Comparison of ENCODE assay signal across 10 cellular contexts in the genomic region with DNA sequence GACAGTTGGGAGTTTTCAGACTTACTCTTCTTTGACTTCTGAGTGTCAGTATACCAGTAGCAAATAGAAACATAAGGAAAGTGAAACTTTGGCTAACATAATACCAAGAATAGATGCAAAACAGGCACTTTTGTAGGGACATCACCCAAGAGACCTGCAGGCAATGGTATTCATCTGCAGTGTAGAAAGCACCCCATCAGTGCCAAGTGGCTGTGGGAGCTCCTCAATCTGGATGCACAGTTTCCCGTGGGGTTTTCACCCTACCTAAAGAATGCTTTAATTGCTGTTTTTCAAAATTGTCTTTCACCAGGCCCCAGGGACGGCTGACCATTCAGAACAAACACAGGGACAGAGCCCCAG.
A peak's percentile ranks its signal among the peaks of the same experiment; 100 is the strongest.
DNase-seq lines count a peak whose midpoint lies in the region; ATAC-seq and TF ChIP-seq lines count a peak whose summit lies in the region.
"Had no signal": no experiment of that assay in that cellular context is flagged by ENCODE, and none has a peak within 500 bp of the region (broad histone marks: within the 10 kb centered on the region; RNA-seq: fewer than 3 reads in every experiment).

No MANE protein-coding gene starts in this region.

- H3K27ac ChIP-seq in mammary epithelial cell (ENCODE audit: insufficient read depth, low read depth, low read length) (no peak overlapping the region), colonic mucosa (no peak overlapping the region), prostate gland (no peak overlapping the region)

- H4K20me1 ChIP-seq in mammary epithelial cell (ENCODE audit: insufficient read depth, low read length) = no peaks in the 10 kb centered on the region

- H2AFZ ChIP-seq in mammary epithelial cell (ENCODE audit: low read depth, low read length) = no peak overlapping the region

- H3K4me3 ChIP-seq in mammary epithelial cell (replicated peaks in 1 of 3; ENCODE audit: insufficient read depth in 1 of 3, low read depth in 2 of 3, low read length in 3 of 3) (no peak overlapping the region), colonic mucosa (no peak overlapping the region), prostate gland (no peak overlapping the region), H7 (ENCODE audit: insufficient read depth, low read depth, low read length) (no peak overlapping the region)

- intact Hi-C loops in MCF 10A (cut with micrococcal nuclease) = no loop called here
- intact Hi-C loops in mammary epithelial cell (cut with micrococcal nuclease) = loop anchor here (5.0 kb wide), 1 partner anchor 32 kb away; no protein-coding TSS in a partner anchor
- intact Hi-C loops in colonic mucosa (cut with DNase I) = no loop called here
- intact Hi-C loops in prostate gland (cut with DNase I) = no loop called here

- WGBS in mammary epithelial cell (ENCODE audit: low coverage, missing lambda C conversion rate) = 33% methylated on average over 2 of the region's 2 CpGs
- 56% methylated on average over 2 of the region's 2 CpGs for WGBS in prostate gland

- BruUV-seq in MCF 10A (replicated peaks; lab: Mats Ljungman, UMichigan) (no TSS peak), mammary epithelial cell (replicated peaks; lab: Mats Ljungman, UMichigan) (no TSS peak)

- dilution Hi-C loops in mammary epithelial cell (cut with HindIII; ENCODE audit: low sequenced_read_pairs) = no loop called here

- POLR2A ChIA-PET in MCF 10A (lab: Yijun Ruan, JAX) = no interaction called here

- no peaks in the 10 kb centered on the region for H3K4me1 Mint-ChIP-seq in MCF 10A (ENCODE audit: insufficient read depth, unreplicated experiment)
- peaks cover 5 to 13% of the 10 kb centered on the region in 2 donors for H3K4me1 Mint-ChIP-seq in effector memory CD8-positive, alpha-beta T cell (ENCODE audit: low read depth in 2 of 2)

- H3K36me3 ChIP-seq in mammary epithelial cell (ENCODE audit: insufficient read depth, low read length) (no peaks in the 10 kb centered on the region), colonic mucosa (no peaks in the 10 kb centered on the region), prostate gland (no peaks in the 10 kb centered on the region), H7 (replicated peaks; ENCODE audit: control insufficient read depth, insufficient read depth, low read length) (no peaks in the 10 kb centered on the region)

- no peak overlapping the region for H3K27ac Mint-ChIP-seq in MCF 10A (ENCODE audit: low read depth, unreplicated experiment)
- H3K27ac Mint-ChIP-seq in effector memory CD8-positive, alpha-beta T cell = peak overlapping the region; percentile 27 to 86

- DNase-seq in MCF 10A (ENCODE audit: unreplicated experiment) = no peak
- no peak for DNase-seq in mammary epithelial cell
- DNase-seq in effector memory CD8-positive, alpha-beta T cell = no peak
- no peak for DNase-seq in NCI-H2107 treated with DMSO at 0.1 percent for 48 hours (lab: John Stamatoyannopoulos, UW; ENCODE audit: unreplicated experiment)
- DNase-seq in colonic mucosa = no peak
- DNase-seq in prostate gland (ENCODE audit: low spot score) = no peak
- no peak for DNase-seq in H7
- DNase-seq: left colon, SIG-M5 had no signal

- H3K9me3 ChIP-seq in mammary epithelial cell (replicated peaks; ENCODE audit: insufficient read depth, low read length) (no peaks in the 10 kb centered on the region), colonic mucosa (no peaks in the 10 kb centered on the region), prostate gland (no peaks in the 10 kb centered on the region)

- H3K4me2 ChIP-seq in mammary epithelial cell (ENCODE audit: insufficient read depth, low read depth, low read length) = no peak overlapping the region

- no peak for TF ChIP-seq POLR2A in prostate gland (IDR thresholded peaks at IDR 0.05)

- H3K79me2 ChIP-seq in mammary epithelial cell (ENCODE audit: insufficient read depth, low read length) = no peaks in the 10 kb centered on the region

- TF ChIP-seq CTCF in MCF 10A (IDR thresholded peaks at IDR 0.05; ENCODE audit: unreplicated experiment) (no peak), mammary epithelial cell (conservative IDR thresholded peaks at IDR 0.05 in 1 of 2, IDR thresholded peaks at IDR 0.05 in 1 of 2; ENCODE audit: extremely low read depth in 1 of 2, insufficient read depth in 1 of 2, low read depth in 1 of 2, low read length in 2 of 2) (no peak), colonic mucosa (IDR thresholded peaks at IDR 0.05) (no peak), prostate gland (IDR thresholded peaks at IDR 0.05) (no peak)

- H3K9me3 Mint-ChIP-seq in MCF 10A (ENCODE audit: unreplicated experiment) = no peaks in the 10 kb centered on the region
- no peaks in the 10 kb centered on the region for H3K9me3 Mint-ChIP-seq in effector memory CD8-positive, alpha-beta T cell

- CTCF ChIA-PET in MCF 10A (lab: Yijun Ruan, JAX) = interaction anchor here (1.0 to 1.4 kb wide), 2 partner anchors 30 to 35 kb away, joined by 3 to 4 read pairs; no protein-coding TSS in a partner anchor
- CTCF ChIA-PET in mammary epithelial cell (lab: Charles Lee; ENCODE audit: low non-redundant PET) = no interaction called here

- H3K27me3 Mint-ChIP-seq in MCF 10A (ENCODE audit: insufficient read depth, unreplicated experiment) = peaks cover 48% of the 10 kb centered on the region
- H3K27me3 Mint-ChIP-seq in effector memory CD8-positive, alpha-beta T cell = peaks cover 36 to 67% of the 10 kb centered on the region in 2 donors

- peak; percentile 78 for ATAC-seq in HG03378 (IDR thresholded peaks at IDR 0.05; ENCODE audit: unreplicated experiment)
- ATAC-seq in effector memory CD8-positive, alpha-beta T cell (replicated peaks) = no peak
- ATAC-seq: left colon had no signal

- no peak overlapping the region for H3K9ac ChIP-seq in mammary epithelial cell (ENCODE audit: insufficient read depth, low read length)
- no peak overlapping the region for H3K9ac ChIP-seq in colonic mucosa (ENCODE audit: low read depth in 2 of 2, low read length in 2 of 2)

- H3K4me3 Mint-ChIP-seq in MCF 10A (ENCODE audit: unreplicated experiment) = peak overlapping the region; percentile 64
- peak overlapping the region; percentile 75 to 79 for H3K4me3 Mint-ChIP-seq in effector memory CD8-positive, alpha-beta T cell

- H3K36me3 Mint-ChIP-seq in MCF 10A (ENCODE audit: insufficient read depth, unreplicated experiment) = no peaks in the 10 kb centered on the region
- no peaks in the 10 kb centered on the region for H3K36me3 Mint-ChIP-seq in effector memory CD8-positive, alpha-beta T cell (ENCODE audit: insufficient read depth)

- H3K27me3 ChIP-seq in mammary epithelial cell (ENCODE audit: insufficient read depth, low read length) (peaks cover 1% of the 10 kb centered on the region), colonic mucosa (peaks cover 15% of the 10 kb centered on the region), prostate gland (replicated peaks; ENCODE audit: insufficient read depth) (no peaks in the 10 kb centered on the region), H7 (ENCODE audit: control insufficient read depth, insufficient read depth, low read length) (peaks cover 23% of the 10 kb centered on the region)

- in situ Hi-C loops in mammary epithelial cell (cut with MboI; ENCODE audit: low sequenced_read_pairs in 2 of 2) = no loop called here

- H3K4me1 ChIP-seq in mammary epithelial cell (ENCODE audit: insufficient read depth, low read length) (no peaks in the 10 kb centered on the region), colonic mucosa (no peaks in the 10 kb centered on the region), prostate gland (replicated peaks) (peaks cover 4% of the 10 kb centered on the region)
